12 cellular contexts compared by ENCODE assay signal in the genomic region with DNA sequence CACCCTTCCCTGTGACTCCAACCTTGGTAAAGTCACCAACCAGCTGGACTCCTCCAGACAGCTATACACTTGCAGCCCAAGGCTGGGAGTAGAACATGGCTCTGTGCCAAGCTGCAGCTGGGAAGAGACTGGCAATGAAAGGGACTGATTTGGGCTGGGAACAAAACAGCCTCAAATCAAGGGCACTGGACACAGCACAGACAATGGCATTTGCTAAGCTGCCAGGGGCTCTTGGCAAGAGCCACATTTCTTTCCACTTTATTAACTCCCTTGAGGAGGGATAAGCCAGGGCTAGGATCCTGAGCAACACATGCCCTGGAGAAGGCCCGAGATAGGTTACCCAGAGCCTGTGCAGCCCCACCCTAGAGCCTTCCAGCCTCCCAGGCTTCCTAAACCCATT. TPM values are rescaled to one million over a fixed set of nuclear protein-coding genes. Genes with fewer than 3 reads are reported as not detected.
DNase-seq lines count a peak whose midpoint lies in the region; ATAC-seq lines count a peak whose summit lies in the region.
"Had no signal": no experiment of that assay in that cellular context is flagged by ENCODE, and none has a peak within 500 bp of the region (broad histone marks: within the 10 kb centered on the region; RNA-seq: fewer than 3 reads in every experiment).

No MANE protein-coding gene starts in this region.

- DNase-seq in DMS153 (lab: John Stamatoyannopoulos, UW) (peak; percentile 17), NCI-H2196 treated with DMSO at 0.1 percent for 48 hours (lab: John Stamatoyannopoulos, UW; ENCODE audit: unreplicated experiment) (peak; percentile 32), myocyte (ENCODE audit: low read depth) (peak; percentile 63), OCI-M1 (lab: John Stamatoyannopoulos, UW) (no peak), UCSD-AML1 (lab: John Stamatoyannopoulos, UW; ENCODE audit: unreplicated experiment) (no peak)
- no peak for DNase-seq in activated T-cell treated with anti-CD3 and anti-CD28 coated beads, Interleukin-2, amount 50 U/mL, for 72 hours
- DNase-seq: activated CD4-positive, alpha-beta T cell treated with anti-CD3 and anti-CD28 coated beads for 1 hour; amniotic stem cell; stimulated activated naive CD8-positive, alpha-beta T cell treated with anti-CD3 and anti-CD28 coated beads, Interleukin-15, amount 100 ng/mL, for 72 hours had no signal

- H3K36me3 Mint-ChIP-seq in activated T-cell treated with anti-CD3 and anti-CD28 coated beads, Interleukin-2, amount 50 U/mL, for 72 hours (ENCODE audit: insufficient read depth in 2 of 2), result peaks cover 0 to 6% of the 10 kb centered on the region in 2 donors

- peak overlapping the region; percentile 89 for H3K27ac ChIP-seq in cingulate gyrus (ENCODE audit: low read depth, low read length)

- ATAC-seq in HG03469 (IDR thresholded peaks at IDR 0.05; ENCODE audit: unreplicated experiment), result no peak
- no peak for ATAC-seq in activated T-cell treated with anti-CD3 and anti-CD28 coated beads, Interleukin-2, amount 50 U/mL, for 72 hours (replicated peaks in 1 of 2)
- ATAC-seq: stimulated activated naive CD8-positive, alpha-beta T cell treated with anti-CD3 and anti-CD28 coated beads, Interleukin-15, amount 100 ng/mL, for 72 hours had no signal

- H3K27me3 Mint-ChIP-seq in activated T-cell treated with anti-CD3 and anti-CD28 coated beads, Interleukin-2, amount 50 U/mL, for 72 hours (ENCODE audit: low read depth), result no peaks in the 10 kb centered on the region
- H3K27me3 Mint-ChIP-seq: stimulated activated naive CD8-positive, alpha-beta T cell treated with anti-CD3 and anti-CD28 coated beads, Interleukin-15, amount 100 ng/mL, for 72 hours had no signal

- H3K9me3 Mint-ChIP-seq in activated T-cell treated with anti-CD3 and anti-CD28 coated beads, Interleukin-2, amount 50 U/mL, for 72 hours, result no peaks in the 10 kb centered on the region
- H3K9me3 Mint-ChIP-seq: stimulated activated naive CD8-positive, alpha-beta T cell treated with anti-CD3 and anti-CD28 coated beads, Interleukin-15, amount 100 ng/mL, for 72 hours had no signal

- H3K27ac Mint-ChIP-seq in activated T-cell treated with anti-CD3 and anti-CD28 coated beads, Interleukin-2, amount 50 U/mL, for 72 hours, result no peak overlapping the region
- H3K27ac Mint-ChIP-seq: stimulated activated naive CD8-positive, alpha-beta T cell treated with anti-CD3 and anti-CD28 coated beads, Interleukin-15, amount 100 ng/mL, for 72 hours had no signal

- H3K4me3 Mint-ChIP-seq in activated T-cell treated with anti-CD3 and anti-CD28 coated beads, Interleukin-2, amount 50 U/mL, for 72 hours, result no peak overlapping the region
- H3K4me3 Mint-ChIP-seq: stimulated activated naive CD8-positive, alpha-beta T cell treated with anti-CD3 and anti-CD28 coated beads, Interleukin-15, amount 100 ng/mL, for 72 hours had no signal

- H3K4me1 Mint-ChIP-seq in activated T-cell treated with anti-CD3 and anti-CD28 coated beads, Interleukin-2, amount 50 U/mL, for 72 hours (ENCODE audit: low read depth), result no peaks in the 10 kb centered on the region
- H3K4me1 Mint-ChIP-seq: stimulated activated naive CD8-positive, alpha-beta T cell treated with anti-CD3 and anti-CD28 coated beads, Interleukin-15, amount 100 ng/mL, for 72 hours had no signal

RNA-seq across cellular contexts. Expression of gene SYT11, which starts 12.0 kb away (rescaled TPM):
- total RNA-seq in myocyte, result 7.4 and 9.5 TPM in 2 replicates
- 19.3 TPM for polyA plus RNA-seq in myocyte (2012)
- 10 to 100 TPM; 30.6 to 35.3 TPM for total RNA-seq in activated T-cell treated with anti-CD3 and anti-CD28 coated beads, Interleukin-2, amount 50 U/mL, for 72 hours
- total RNA-seq: HT-29 had no signal

RNA-seq across cellular contexts. Expression of gene GON4L, which starts 14.4 kb away (rescaled TPM):
- total RNA-seq in myocyte, result 19.0 and 24.2 TPM in 2 replicates
- polyA plus RNA-seq in myocyte (2012), result 18.1 TPM
- total RNA-seq in activated T-cell treated with anti-CD3 and anti-CD28 coated beads, Interleukin-2, amount 50 U/mL, for 72 hours, result 10 to 100 TPM; 62.8 to 67.3 TPM

RNA-seq across cellular contexts. Expression of gene RIT1, which starts 39.8 kb away (rescaled TPM):
- total RNA-seq in myocyte, result 66.8 and 72.0 TPM in 2 replicates
- polyA plus RNA-seq in myocyte (2012), result 68.7 TPM
- 10 to 100 TPM; 31.7 to 33.8 TPM for total RNA-seq in activated T-cell treated with anti-CD3 and anti-CD28 coated beads, Interleukin-2, amount 50 U/mL, for 72 hours

Comparison
In these comparisons a context has a peak if more than half of its experiments do, and no peak if none do; other contexts are left out.
1. DNase-seq: peak in DMS153 (single experiment), NCI-H2196 treated with DMSO at 0.1 percent for 48 hours (single experiment) and myocyte (single experiment); none in OCI-M1 (single experiment), UCSD-AML1 (single experiment) and activated T-cell treated with anti-CD3 and anti-CD28 coated beads, Interleukin-2, amount 50 U/mL, for 72 hours (0 of 2).